In genomic region chr13:24107955-24108614, GRCh38 we compare ENCODE assay signal across 28 cellular contexts. TPM values are rescaled to one million over a fixed set of nuclear protein-coding genes. Genes with fewer than 3 reads are reported as not detected.
A peak's percentile ranks its signal among the peaks of the same experiment; 100 is the strongest.
DNase-seq lines count a peak whose midpoint lies in the region; FAIRE-seq and TF ChIP-seq lines count a peak whose summit lies in the region.
"Had no signal": no experiment of that assay in that cellular context is flagged by ENCODE, and none has a peak within 500 bp of the region (broad histone marks: within the 10 kb centered on the region; RNA-seq: fewer than 3 reads in every experiment).

No MANE protein-coding gene starts in this region.

- no peaks in the 10 kb centered on the region for H4K20me1 ChIP-seq in H1 (replicated peaks in 1 of 2; ENCODE audit: control insufficient read depth in 1 of 2, insufficient read depth in 2 of 2, low read length in 2 of 2)
- no peaks in the 10 kb centered on the region for H4K20me1 ChIP-seq in neural progenitor cell (ENCODE audit: low read depth)

- no peak for FAIRE-seq in H1 (lab: Jason Lieb, UNC)
- FAIRE-seq: endothelial cell of umbilical vein, GM12892 had no signal

- H2BK15ac ChIP-seq in H1 (ENCODE audit: low read length): no peak overlapping the region

- H2BK120ac ChIP-seq in H1 (replicated peaks; ENCODE audit: low read depth, low read length): no peak overlapping the region

- H3K36me3 Mint-ChIP-seq in neural progenitor cell: peaks cover 2% of the 10 kb centered on the region

- H3K9me3 ChIP-seq in AG04450 (ENCODE audit: control insufficient read depth, insufficient read depth, low read length): no peaks in the 10 kb centered on the region
- no peaks in the 10 kb centered on the region for H3K9me3 ChIP-seq in MG63
- H3K9me3 ChIP-seq in H1 (ENCODE audit: insufficient read depth in 2 of 2, low read depth in 1 of 2, low read length in 1 of 2): no peaks in the 10 kb centered on the region
- H3K9me3 ChIP-seq in neural progenitor cell (ENCODE audit: low read depth): no peaks in the 10 kb centered on the region
- no peaks in the 10 kb centered on the region for H3K9me3 ChIP-seq in left ventricle myocardium inferior (replicated peaks)
- H3K9me3 ChIP-seq: neutrophil, tibial nerve had no signal

- no peak overlapping the region for H4K91ac ChIP-seq in H1 (replicated peaks; ENCODE audit: insufficient read length, low read length)

- no peak overlapping the region for H3K27ac Mint-ChIP-seq in neural progenitor cell
- H3K27ac Mint-ChIP-seq: activated T-helper 1 cell treated with anti-CD3 and anti-CD28 coated beads, Interleukin-12 subunit alpha, Interleukin-12 subunit beta, Interleukin-2, Interleukin-4 antibody, amounts not matched to agents 30 ng/mL and 10 ng/mL and 1 ng/mL, durations not matched to agents 14 hours and 24 hours and 36 hours; progenitor cell of endocrine pancreas; T-helper 1 cell treated with Interleukin-12 subunit alpha and Interleukin-12 subunit beta and Interleukin-4 antibody, amounts not matched to agents 30 μg/mL and 1 μg/mL, for 36 hours had no signal

- no peaks in the 10 kb centered on the region for H3K9me3 Mint-ChIP-seq in neural progenitor cell
- H3K9me3 Mint-ChIP-seq: activated T-helper 1 cell treated with anti-CD3 and anti-CD28 coated beads, Interleukin-12 subunit alpha, Interleukin-12 subunit beta, Interleukin-2, Interleukin-4 antibody, amounts not matched to agents 30 ng/mL and 10 ng/mL and 1 ng/mL, durations not matched to agents 14 hours and 24 hours and 36 hours; T-helper 1 cell treated with Interleukin-12 subunit alpha and Interleukin-12 subunit beta and Interleukin-4 antibody, amounts not matched to agents 30 μg/mL and 1 μg/mL, for 36 hours had no signal

- no peak overlapping the region for H3K14ac ChIP-seq in H1 (ENCODE audit: insufficient read length)

- H3K36me3 ChIP-seq in MG63: no peaks in the 10 kb centered on the region
- H3K36me3 ChIP-seq in H1 (ENCODE audit: control insufficient read depth in 2 of 4, insufficient read depth in 4 of 4, low read length in 3 of 4): no peaks in the 10 kb centered on the region
- H3K36me3 ChIP-seq in neural progenitor cell: no peaks in the 10 kb centered on the region
- no peaks in the 10 kb centered on the region for H3K36me3 ChIP-seq in left ventricle myocardium inferior
- H3K36me3 ChIP-seq: neutrophil, tibial nerve had no signal

- H3K4me1 ChIP-seq in H1 (replicated peaks in 1 of 4; ENCODE audit: control insufficient read depth in 3 of 4, insufficient read depth in 4 of 4, low read length in 3 of 4) (no peaks in the 10 kb centered on the region), neural progenitor cell (peaks cover 23% of the 10 kb centered on the region), left ventricle myocardium inferior (no peaks in the 10 kb centered on the region)
- H3K4me1 ChIP-seq: tibial nerve had no signal

- H3K4me1 Mint-ChIP-seq in neural progenitor cell: peaks cover 39% of the 10 kb centered on the region

- H3K4me2 ChIP-seq in H1 (ENCODE audit: insufficient read depth in 1 of 2, low read depth in 2 of 2, low read length in 2 of 2): no peak overlapping the region
- H3K4me2 ChIP-seq in neural progenitor cell: no peak overlapping the region
- H3K4me2 ChIP-seq: PC-9 had no signal

- TF ChIP-seq EP300 in H1 (IDR thresholded peaks at IDR 0.05; ENCODE audit: borderline replicate concordance in 1 of 2, low read depth in 2 of 2, low read length in 2 of 2): no peak

- TF ChIP-seq POLR2A in H1 (IDR thresholded peaks at IDR 0.05; ENCODE audit: control extremely low read depth in 1 of 2, low read depth in 2 of 2, low read length in 2 of 2): no peak

- H3K4me3 Mint-ChIP-seq in neural progenitor cell: no peak overlapping the region
- H3K4me3 Mint-ChIP-seq: activated T-helper 1 cell treated with anti-CD3 and anti-CD28 coated beads, Interleukin-12 subunit alpha, Interleukin-12 subunit beta, Interleukin-2, Interleukin-4 antibody, amounts not matched to agents 30 ng/mL and 10 ng/mL and 1 ng/mL, durations not matched to agents 14 hours and 24 hours and 36 hours; T-helper 1 cell treated with Interleukin-12 subunit alpha and Interleukin-12 subunit beta and Interleukin-4 antibody, amounts not matched to agents 30 μg/mL and 1 μg/mL, for 36 hours had no signal

- TF ChIP-seq CTCF in AG04450 (IDR thresholded peaks at IDR 0.05; ENCODE audit: low read depth, low read length) (no peak), H1 (IDR thresholded peaks at IDR 0.05; ENCODE audit: control extremely low read depth in 1 of 3, insufficient read depth in 1 of 3, low read depth in 1 of 3, low read length in 3 of 3) (no peak), neural progenitor cell (IDR thresholded peaks at IDR 0.05) (no peak), left ventricle myocardium inferior (IDR thresholded peaks at IDR 0.05; ENCODE audit: borderline replicate concordance) (no peak)

- no peak overlapping the region for H3K9ac ChIP-seq in H1 (replicated peaks in 1 of 4; ENCODE audit: extremely low read depth in 1 of 4, low read depth in 3 of 4, low read length in 3 of 4)
- H3K9ac ChIP-seq in neural progenitor cell: no peak overlapping the region

- H3K18ac ChIP-seq in H1 (ENCODE audit: extremely low read depth, low read length): no peak overlapping the region

- no peak overlapping the region for H3K56ac ChIP-seq in H1 (replicated peaks; ENCODE audit: insufficient read length, low read depth, low read length)

- H2BK12ac ChIP-seq in H1 (ENCODE audit: low read depth, low read length): no peak overlapping the region

- H3K27me3 ChIP-seq in AG04450 (ENCODE audit: control insufficient read depth, insufficient read depth, low read length) (no peaks in the 10 kb centered on the region), MG63 (no peaks in the 10 kb centered on the region), H1 (replicated peaks in 1 of 4; ENCODE audit: control insufficient read depth in 3 of 4, extremely low read depth in 1 of 4, insufficient read depth in 3 of 4, low read length in 3 of 4) (no peaks in the 10 kb centered on the region; a peak in 1 of 7 replicates), neural progenitor cell (no peaks in the 10 kb centered on the region), left ventricle myocardium inferior (ENCODE audit: low read depth) (peaks cover 8% of the 10 kb centered on the region)
- H3K27me3 ChIP-seq: tibial nerve had no signal

- peak; percentile 16 for DNase-seq in AG04450 (ENCODE audit: low read depth, low spot score)
- DNase-seq in MG63: peak; percentile 22
- DNase-seq in H1 (ENCODE audit: low read depth in 1 of 2, low spot score in 2 of 2): no peak
- DNase-seq in neural progenitor cell (ENCODE audit: low spot score): no peak
- DNase-seq in NCI-H187 treated with DMSO at 0.1 percent for 48 hours (lab: John Stamatoyannopoulos, UW): no peak
- DNase-seq in left ventricle myocardium inferior: no peak
- no peak for DNase-seq in LoVo (ENCODE audit: low spot score)
- DNase-seq in cortex of kidney (lab: John Stamatoyannopoulos, UW): no peak
- DNase-seq: activated CD4-positive, alpha-beta T cell treated with anti-CD3 and anti-CD28 coated beads, Interleukin-2, amount 50 U/mL, for 48 hours; activated naive CD4-positive, alpha-beta T cell treated with Interleukin-2 at 50 U/mL for 16 hours; C1 segment of cervical spinal cord; DMS153; hypothalamus; KG1; NCI-H2081; NCI-H524 treated with DMSO at 0.1 percent for 48 hours; NK-92 treated with Interleukin-12 subunit alpha and Interleukin-12 subunit beta, amount 100 ng/mL, for 24 hours; PC-9; stimulated activated CD4-positive, alpha-beta T cell treated with anti-CD3 and anti-CD28 coated beads, Interleukin-4, amount 100 ng/mL, for 1 hour had no signal

- TF ChIP-seq RAD21 in H1 (IDR thresholded peaks at IDR 0.05 in 1 of 2, conservative IDR thresholded peaks at IDR 0.05 in 1 of 2; ENCODE audit: low read depth in 2 of 2, low read length in 2 of 2): no peak

- no peak overlapping the region; the same call in 1 of the 2 replicates for H4K8ac ChIP-seq in H1 (ENCODE audit: extremely low read depth, insufficient read depth, low read length)

- no peaks in the 10 kb centered on the region for H3K27me3 Mint-ChIP-seq in neural progenitor cell (ENCODE audit: insufficient read depth, low read depth)

- no peaks in the 10 kb centered on the region for H3K79me1 ChIP-seq in H1 (ENCODE audit: low read depth, low read length)

- H3K27ac ChIP-seq in AG04450 (ENCODE audit: low read depth, low read length): no peak overlapping the region
- H3K27ac ChIP-seq in H1 (ENCODE audit: low read depth, low read length): no peak overlapping the region
- H3K27ac ChIP-seq in neural progenitor cell: no peak overlapping the region
- H3K27ac ChIP-seq in left ventricle myocardium inferior (replicated peaks): no peak overlapping the region
- H3K27ac ChIP-seq: 22Rv1, neutrophil, PC-9, SK-N-MC had no signal

- POLR2A ChIA-PET in AG04450 (lab: Yijun Ruan, JAX) (no interaction called here), H1 (lab: Charles Lee; ENCODE audit: partially characterized antibody) (no interaction called here)

- no peak overlapping the region for H2BK5ac ChIP-seq in H1 (ENCODE audit: low read depth, low read length)

- no peaks in the 10 kb centered on the region for H3K79me2 ChIP-seq in H1 (ENCODE audit: control insufficient read depth in 1 of 2, insufficient read depth in 2 of 2, low read length in 2 of 2)
- H3K79me2 ChIP-seq in neural progenitor cell (ENCODE audit: low read depth): no peaks in the 10 kb centered on the region

- H3K4ac ChIP-seq in H1 (replicated peaks; ENCODE audit: insufficient read length, low read depth, low read length): no peak overlapping the region

- no peaks in the 10 kb centered on the region for H3K23me2 ChIP-seq in H1 (ENCODE audit: low read depth, low read length)

- H3K4me3 ChIP-seq in AG04450 (ENCODE audit: low read depth, low read length) (no peak overlapping the region), MG63 (no peak overlapping the region), H1 (ENCODE audit: extremely low read depth in 1 of 4, insufficient read depth in 2 of 4, low read depth in 3 of 4, low read length in 4 of 4) (no peak overlapping the region), neural progenitor cell (no peak overlapping the region), left ventricle myocardium inferior (no peak overlapping the region)
- H3K4me3 ChIP-seq: PC-9, SK-N-MC, tibial nerve had no signal

- H2AK5ac ChIP-seq in H1 (ENCODE audit: low read depth, low read length): no peak overlapping the region

- no peak overlapping the region for H2BK20ac ChIP-seq in H1 (ENCODE audit: low read length)

- WGBS in H1 (ENCODE audit: extremely low coverage in 1 of 2, insufficient coverage in 1 of 2, insufficient read length in 1 of 2, insufficient replicate concordance in 2 of 2, low coverage in 1 of 2, low lambda C conversion rate in 2 of 2, missing lambda C conversion rate in 1 of 2), 2 experiments: 88% methylated on average over 16 of the region's 16 CpGs; no CpG with 5 or more reads in 1 of the 2 experiments

- intact Hi-C loops in left ventricle myocardium inferior (cut with micrococcal nuclease): no loop called here

- no peak overlapping the region for H4K5ac ChIP-seq in H1 (ENCODE audit: insufficient read length, low read depth, low read length)

- no peak overlapping the region for H3K23ac ChIP-seq in H1 (ENCODE audit: insufficient read length)

- CTCF ChIA-PET in AG04450 (lab: Charles Lee) (no interaction called here), H1 (lab: Charles Lee; ENCODE audit: partially characterized antibody) (interaction anchor here (0.7 kb wide), 1 partner anchor 105 kb away, joined by 3 read pairs; no protein-coding TSS in a partner anchor)

- no peaks in the 10 kb centered on the region for H3F3A ChIP-seq in neural progenitor cell (ENCODE audit: low read depth)

- H2AFZ ChIP-seq in H1 (ENCODE audit: low read length) (peak overlapping the region; percentile 87), neural progenitor cell (replicated peaks) (peak overlapping the region; percentile 35)
- H2AFZ ChIP-seq: PC-9 had no signal

RNA-seq across cellular contexts. Expression of gene SPATA13, which starts 52.4 kb away (rescaled TPM):
- polyA plus RNA-seq in AG04450 (2011; rRNA removed): 10.5 and 12.0 TPM in 2 replicates
- polyA minus RNA-seq in AG04450 (2011; rRNA and poly(A)+ RNA removed): 18.5 and 22.9 TPM in 2 replicates
- 3.7 and 3.9 TPM in 2 replicates for total RNA-seq in MG63 (2014; rRNA removed; shearing (Covaris generic); ENCODE audit: low replicate concordance)
- 30.5 and 30.9 TPM in 2 replicates for total RNA-seq in H1 (2021; fragmentation: NEBNext Ultra II Directional; extraction: Animal tissue kit (Norgen Biotek cat#: 25700))
- 12.6 and 17.8 TPM in 2 replicates for polyA plus RNA-seq in H1 (2011; rRNA removed)
- polyA plus RNA-seq in H1 (2011; cell fraction: cytosol; rRNA removed): 13.3 TPM
- 16.8 TPM for polyA plus RNA-seq in H1 (2011; cell fraction: nucleus; rRNA removed)
- 7.9 to 13.8 TPM (median 10.8 TPM) in 4 replicates for polyA plus RNA-seq in H1 (2012, experiment 1 of 2)
- polyA plus RNA-seq in H1 (2012, experiment 2 of 2): 1.3 TPM
- polyA plus RNA-seq in H1 (2013, experiment 1 of 2): 12.8 TPM
- polyA plus RNA-seq in H1 (2013, experiment 2 of 2): 12.2 TPM
- 19.4 and 28.5 TPM in 2 replicates for polyA minus RNA-seq in H1 (2011; rRNA and poly(A)+ RNA removed)
- polyA minus RNA-seq in H1 (2011; cell fraction: cytosol; rRNA and poly(A)+ RNA removed): 22.5 TPM
- 40.8 TPM for polyA minus RNA-seq in H1 (2011; cell fraction: nucleus; rRNA and poly(A)+ RNA removed)
- 15.9 and 19.8 TPM in 2 replicates for total RNA-seq in neural progenitor cell (ENCODE audit: low replicate concordance)
- total RNA-seq in left ventricle myocardium inferior: 8.4 TPM

Comparison
In these comparisons a context has a peak if more than half of its experiments do, and no peak if none do; other contexts are left out.
1. DNase-seq: peak in AG04450 (single experiment) and MG63 (single experiment); none in H1 (0 of 2), neural progenitor cell (single experiment), NCI-H187 treated with DMSO at 0.1 percent for 48 hours (single experiment), left ventricle myocardium inferior (single experiment), LoVo (single experiment) and cortex of kidney (single experiment).